In the genomic region with DNA sequence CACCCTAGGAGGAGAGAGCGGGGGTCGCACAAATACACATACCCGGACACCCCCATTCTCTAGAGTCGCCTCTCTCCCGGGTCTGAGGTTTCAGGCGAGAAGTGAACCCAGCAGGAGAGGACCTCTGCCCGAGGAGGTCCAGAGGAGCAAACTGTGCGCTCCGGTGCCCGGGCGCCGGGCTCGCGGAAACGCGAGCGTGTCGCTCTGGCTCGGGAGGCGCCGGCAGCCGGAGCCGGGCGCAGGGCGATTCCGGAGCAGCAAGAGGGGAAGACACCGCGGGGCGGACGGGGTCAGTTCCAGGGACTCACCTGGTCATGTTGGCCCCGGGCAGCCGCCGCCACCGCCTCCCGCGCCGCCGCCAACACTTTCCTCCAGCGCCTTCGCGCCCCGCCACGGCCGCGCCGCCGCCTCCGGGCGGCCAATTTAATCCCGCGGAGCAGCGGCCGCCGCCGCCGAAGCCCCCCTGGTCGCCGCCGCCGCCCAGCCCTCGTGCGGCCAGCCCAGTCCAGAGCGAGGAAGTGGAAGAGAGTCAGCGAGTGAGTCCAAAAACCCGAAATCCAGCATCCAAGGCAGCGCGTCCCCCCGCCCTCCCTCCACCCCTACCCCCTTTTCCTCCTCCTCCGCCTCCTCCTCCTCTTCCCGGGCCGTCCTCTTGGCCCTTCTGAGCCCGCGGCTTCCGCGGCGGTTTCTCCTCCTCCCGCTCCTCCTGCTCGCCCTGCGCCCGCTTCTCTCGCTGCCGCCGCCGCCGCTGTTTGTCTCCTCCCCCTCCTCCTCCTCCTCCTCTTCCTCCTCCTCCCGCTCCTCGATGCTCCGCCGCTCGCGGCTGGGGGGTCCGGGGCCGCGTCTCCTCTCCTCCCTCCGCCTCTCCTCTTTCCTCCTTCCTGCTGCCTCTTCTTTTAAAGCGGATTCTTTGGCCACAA, we compare ENCODE assay signal across 8 cellular contexts.
DNase-seq lines count a peak whose midpoint lies in the region; ATAC-seq and TF ChIP-seq lines count a peak whose summit lies in the region.

No MANE protein-coding gene starts in this region.

- H3K36me3 Mint-ChIP-seq in activated T-cell treated with anti-CD3 and anti-CD28 coated beads, Interleukin-2, amount 50 U/mL, for 4 hours (ENCODE audit: insufficient read depth) = no peaks in the 10 kb centered on the region
- H3K36me3 Mint-ChIP-seq in neural crest cell (ENCODE audit: low read depth) = no peaks in the 10 kb centered on the region

- peak; percentile 41 for DNase-seq in COR-L47 (lab: John Stamatoyannopoulos, UW)
- DNase-seq in activated T-cell treated with anti-CD3 and anti-CD28 coated beads, Interleukin-2, amount 50 U/mL, for 4 hours = no peak
- peak; percentile 87 for DNase-seq in globus pallidus (ENCODE audit: low spot score)
- peak; percentile 67 for DNase-seq in neural crest cell (ENCODE audit: low read depth, low spot score)
- no peak for DNase-seq in stimulated activated naive CD4-positive, alpha-beta T cell (lab: John Stamatoyannopoulos, UW)

- H3K4me3 Mint-ChIP-seq in activated T-cell treated with anti-CD3 and anti-CD28 coated beads, Interleukin-2, amount 50 U/mL, for 4 hours = peak overlapping the region; percentile 42
- peak overlapping the region; percentile 96 for H3K4me3 Mint-ChIP-seq in neural crest cell

- peak overlapping the region; percentile 95 for H3K27ac Mint-ChIP-seq in neural crest cell (ENCODE audit: unreplicated experiment)

- H3K9me3 ChIP-seq in HUES6 (ENCODE audit: control insufficient read depth, insufficient read depth, low read depth, low read length) = no peaks in the 10 kb centered on the region

- TF ChIP-seq CTCF in neural crest cell (conservative IDR thresholded peaks at IDR 0.05) = peak; percentile 13

- ATAC-seq in activated T-cell treated with anti-CD3 and anti-CD28 coated beads, Interleukin-2, amount 50 U/mL, for 4 hours = peak; percentile 42 to 63
- ATAC-seq in GM18870 (IDR thresholded peaks at IDR 0.05; ENCODE audit: unreplicated experiment) = no peak
- ATAC-seq in HG02981 (IDR thresholded peaks at IDR 0.05; ENCODE audit: unreplicated experiment) = no peak

- H3K9ac ChIP-seq in HUES6 (ENCODE audit: low read length) = peak overlapping the region; percentile 89

- H3K27me3 Mint-ChIP-seq in activated T-cell treated with anti-CD3 and anti-CD28 coated beads, Interleukin-2, amount 50 U/mL, for 4 hours (ENCODE audit: low read depth) = peaks cover 40% of the 10 kb centered on the region
- peaks cover 2% of the 10 kb centered on the region for H3K27me3 Mint-ChIP-seq in neural crest cell (ENCODE audit: low read depth)

- no peaks in the 10 kb centered on the region for H3K9me3 Mint-ChIP-seq in activated T-cell treated with anti-CD3 and anti-CD28 coated beads, Interleukin-2, amount 50 U/mL, for 4 hours
- H3K9me3 Mint-ChIP-seq in neural crest cell = no peaks in the 10 kb centered on the region

- H3K4me1 Mint-ChIP-seq in activated T-cell treated with anti-CD3 and anti-CD28 coated beads, Interleukin-2, amount 50 U/mL, for 4 hours (ENCODE audit: low read depth) = peaks cover 2% of the 10 kb centered on the region
- peaks cover 51% of the 10 kb centered on the region for H3K4me1 Mint-ChIP-seq in neural crest cell

- peak overlapping the region; percentile 99 for H3K4me3 ChIP-seq in HUES6 (ENCODE audit: low read depth, low read length)

- H3K27me3 ChIP-seq in HUES6 (ENCODE audit: control insufficient read depth, insufficient read depth, low read length) = peaks cover 29% of the 10 kb centered on the region

- no peaks in the 10 kb centered on the region for H3K36me3 ChIP-seq in HUES6 (ENCODE audit: control insufficient read depth, insufficient read depth, low read length)

- peaks cover 20% of the 10 kb centered on the region for H3K4me1 ChIP-seq in HUES6 (ENCODE audit: control insufficient read depth, insufficient read depth, low read length)

- H3K27ac ChIP-seq in HUES6 (ENCODE audit: low read depth, low read length) = peak overlapping the region; percentile 54; the same call in 1 of the 2 replicates

Comparison
In these comparisons a context has a peak if more than half of its experiments do, and no peak if none do; other contexts are left out.
1. DNase-seq: peak in COR-L47 (single experiment), globus pallidus (single experiment) and neural crest cell (single experiment); none in activated T-cell treated with anti-CD3 and anti-CD28 coated beads, Interleukin-2, amount 50 U/mL, for 4 hours (single experiment) and stimulated activated naive CD4-positive, alpha-beta T cell (0 of 6).
2. ATAC-seq: peak in activated T-cell treated with anti-CD3 and anti-CD28 coated beads, Interleukin-2, amount 50 U/mL, for 4 hours (2 of 2); none in GM18870 (single experiment) and HG02981 (single experiment).